Comparison of ENCODE assay signal across 29 cellular contexts in genomic region chr10:67297637-67298181, GRCh38.
DNase-seq lines count a peak whose midpoint lies in the region; ATAC-seq, FAIRE-seq and TF ChIP-seq lines count a peak whose summit lies in the region.
"Had no signal": no experiment of that assay in that cellular context is flagged by ENCODE, and none has a peak within 500 bp of the region (broad histone marks: within the 10 kb centered on the region; RNA-seq: fewer than 3 reads in every experiment).

No MANE protein-coding gene starts in this region.

- peak; percentile 46 for DNase-seq in A172 (ENCODE audit: low spot score)
- DNase-seq in RCC 7860 (ENCODE audit: low spot score) = peak; percentile 87
- DNase-seq in kidney tubule cell (ENCODE audit: low spot score) = peak; percentile 85
- no peak for DNase-seq in foreskin fibroblast
- no peak for DNase-seq in GM20000 (ENCODE audit: low spot score)
- DNase-seq: C1 segment of cervical spinal cord; CD4-positive, alpha-beta memory T cell; COR-L47; DMS79 treated with DMSO at 0.1 percent for 48 hours; GF-D8; GOT3; HCEC 1CT; Kasumi-1; MV-4-11; NCI-H1105; NCI-H1436 treated with DMSO at 0.1 percent for 48 hours; NCI-H187 treated with DMSO at 0.1 percent for 48 hours; NCI-H2107; NCI-H446 treated with DMSO at 0.1 percent for 48 hours; SHP77; T-helper 1 cell had no signal

- FAIRE-seq in RCC 7860 (lab: Jason Lieb, UNC) = peak; percentile 94
- FAIRE-seq: A204.1, GM12892, GM19239, HepG2, K562 had no signal

- CTCF ChIA-PET in HEK293 (lab: Yijun Ruan, JAX) = interaction anchor here (0.5 to 1.0 kb wide), 2 partner anchors 8 kb away, joined by 3 read pairs; no protein-coding TSS in a partner anchor

- no peak overlapping the region for H3K27ac ChIP-seq in HEK293 (ENCODE audit: extremely low read depth, low read depth, low read length)
- H3K27ac ChIP-seq: RWPE1 had no signal

- no peak for TF ChIP-seq CTCF in HEK293 (tag by site-specific recombination; IDR thresholded peaks at IDR 0.05)
- no peak for TF ChIP-seq CTCF in foreskin fibroblast (IDR thresholded peaks at IDR 0.05; ENCODE audit: low read depth, low read length)
- no peak for TF ChIP-seq CTCF in GM20000 (IDR thresholded peaks at IDR 0.05; ENCODE audit: extremely low read depth, missing control alignments)

- H3K4me1 ChIP-seq in HEK293 (ENCODE audit: control insufficient read depth, insufficient read depth, low read length) = peaks cover 14% of the 10 kb centered on the region

- ATAC-seq in HG02973 (IDR thresholded peaks at IDR 0.05; ENCODE audit: unreplicated experiment) = no peak
- ATAC-seq: HepG2, K562 had no signal

- H3K36me3 ChIP-seq in HEK293 (ENCODE audit: control insufficient read depth in 2 of 2, insufficient read depth in 1 of 2, low read length in 2 of 2) = no peaks in the 10 kb centered on the region

- POLR2A ChIA-PET in HEK293 (lab: Yijun Ruan, JAX) = no interaction called here

- H3K9me3 ChIP-seq in HEK293 (ENCODE audit: control insufficient read depth, insufficient read depth, low read depth, low read length) = no peaks in the 10 kb centered on the region

- H3K4me3 ChIP-seq in HEK293 (ENCODE audit: low read depth, low read length) (no peak overlapping the region), foreskin fibroblast (ENCODE audit: low read depth in 1 of 2, low read length in 2 of 2) (no peak overlapping the region)
- H3K4me3 ChIP-seq: K562 had no signal

TF ChIP-seq in HEK293, 187 proteins besides CTCF, POLR2A, EP300 and RAD21:
- TF ChIP-seq ZNF670 (tag by site-specific recombination; IDR thresholded peaks at IDR 0.05; ENCODE audit: low read depth) (no peak), HOXD13 (CRISPR knock-in tag; IDR thresholded peaks at IDR 0.05; ENCODE audit: borderline replicate concordance) (0 out of 2 replicates have a peak, but pooled peaks have one; percentile 17), TCF7L2 (IDR thresholded peaks at IDR 0.05; ENCODE audit: borderline replicate concordance, low read depth, low read length) (peak; percentile 34; the same call in 1 of the 2 replicates), SP3 (tag by site-specific recombination; IDR thresholded peaks at IDR 0.05) (0 out of 2 replicates have a peak, but pooled peaks have one; percentile 16)

Comparison
In these comparisons a context has a peak if more than half of its experiments do, and no peak if none do; other contexts are left out.
1. DNase-seq: peak in A172 (single experiment), RCC 7860 (single experiment) and kidney tubule cell (single experiment); none in foreskin fibroblast (0 of 2) and GM20000 (single experiment).